ENCODE assay signal across 8 cellular contexts in genomic region chr11:117948466-117948865, GRCh38. TPM values are rescaled to one million over a fixed set of nuclear protein-coding genes. Genes with fewer than 3 reads are reported as not detected.
DNase-seq lines count a peak whose midpoint lies in the region; ATAC-seq and TF ChIP-seq lines count a peak whose summit lies in the region.
"Not testable (repeated sequence)": the region's sequence is repeated elsewhere in the genome, so short reads cannot be mapped to it uniquely, and the experiment has no call there.
"Had no signal": no experiment of that assay in that cellular context is flagged by ENCODE, and none has a peak within 500 bp of the region (broad histone marks: within the 10 kb centered on the region; RNA-seq: fewer than 3 reads in every experiment).

No MANE protein-coding gene starts in this region.

- not testable (repeated sequence) for ATAC-seq in CD8-positive, alpha-beta T cell; activated CD8-positive, alpha-beta T cell treated with anti-CD3 and anti-CD28 coated beads, Interleukin-2, amount 10 ng/mL, durations not matched to agents 7 days and 5 days; effector memory CD8-positive, alpha-beta T cell (replicated peaks); natural killer cell

- DNase-seq in CD8-positive, alpha-beta T cell; T-helper 2 cell treated with Interferon-gamma antibody and Interleukin-4, amounts not matched to agents 5 μg/mL and 100 μg/mL, for 36 hours (ENCODE audit: low spot score); activated CD8-positive, alpha-beta T cell treated with anti-CD3 and anti-CD28 coated beads, Interleukin-2, amount 10 ng/mL, durations not matched to agents 7 days and 5 days; activated naive CD4-positive, alpha-beta T cell treated with anti-CD3 and anti-CD28 coated beads, Interleukin-2, amount 10 ng/mL, durations not matched to agents 7 days and 5 days; effector memory CD8-positive, alpha-beta T cell; natural killer cell: not testable (repeated sequence)

- not testable (repeated sequence) for H3K4me3 ChIP-seq in CD8-positive, alpha-beta T cell (ENCODE audit: low read depth, low read length)

- not testable (repeated sequence) for TF ChIP-seq CTCF in CD8-positive, alpha-beta T cell (IDR thresholded peaks at IDR 0.05); natural killer cell (IDR thresholded peaks at IDR 0.05)

- not testable (repeated sequence) for H3K36me3 Mint-ChIP-seq in CD8-positive, alpha-beta T cell; T-helper 2 cell treated with Interferon-gamma antibody and Interleukin-4, amounts not matched to agents 5 μg/mL and 100 μg/mL, for 36 hours (ENCODE audit: low read depth); activated CD8-positive, alpha-beta T cell treated with anti-CD3 and anti-CD28 coated beads, Interleukin-2, amount 10 ng/mL, durations not matched to agents 7 days and 5 days (ENCODE audit: low read depth); activated naive CD4-positive, alpha-beta T cell treated with anti-CD3 and anti-CD28 coated beads, Interleukin-2, amount 10 ng/mL, durations not matched to agents 7 days and 5 days; effector memory CD8-positive, alpha-beta T cell (ENCODE audit: insufficient read depth); natural killer cell

- not testable (repeated sequence) for H3K9me3 Mint-ChIP-seq in CD8-positive, alpha-beta T cell; T-helper 2 cell treated with Interferon-gamma antibody and Interleukin-4, amounts not matched to agents 5 μg/mL and 100 μg/mL, for 36 hours; activated CD8-positive, alpha-beta T cell treated with anti-CD3 and anti-CD28 coated beads, Interleukin-2, amount 10 ng/mL, durations not matched to agents 7 days and 5 days (ENCODE audit: insufficient read depth); activated naive CD4-positive, alpha-beta T cell treated with anti-CD3 and anti-CD28 coated beads, Interleukin-2, amount 10 ng/mL, durations not matched to agents 7 days and 5 days; effector memory CD8-positive, alpha-beta T cell; natural killer cell

- H3K4me3 Mint-ChIP-seq in CD8-positive, alpha-beta T cell; activated CD8-positive, alpha-beta T cell treated with anti-CD3 and anti-CD28 coated beads, Interleukin-2, amount 10 ng/mL, durations not matched to agents 7 days and 5 days; activated naive CD4-positive, alpha-beta T cell treated with anti-CD3 and anti-CD28 coated beads, Interleukin-2, amount 10 ng/mL, durations not matched to agents 7 days and 5 days; natural killer cell: not testable (repeated sequence)
- peak overlapping the region; percentile 33 for H3K4me3 Mint-ChIP-seq in T-helper 2 cell treated with Interferon-gamma antibody and Interleukin-4, amounts not matched to agents 5 μg/mL and 100 μg/mL, for 36 hours
- peak overlapping the region; percentile 87 to 94 for H3K4me3 Mint-ChIP-seq in effector memory CD8-positive, alpha-beta T cell

- not testable (repeated sequence) for H3K27me3 Mint-ChIP-seq in CD8-positive, alpha-beta T cell (ENCODE audit: low read depth); T-helper 2 cell treated with Interferon-gamma antibody and Interleukin-4, amounts not matched to agents 5 μg/mL and 100 μg/mL, for 36 hours (ENCODE audit: low read depth); activated CD8-positive, alpha-beta T cell treated with anti-CD3 and anti-CD28 coated beads, Interleukin-2, amount 10 ng/mL, durations not matched to agents 7 days and 5 days (ENCODE audit: low read depth); activated naive CD4-positive, alpha-beta T cell treated with anti-CD3 and anti-CD28 coated beads, Interleukin-2, amount 10 ng/mL, durations not matched to agents 7 days and 5 days; effector memory CD8-positive, alpha-beta T cell; natural killer cell (ENCODE audit: low read depth in 2 of 2)

- H3K27me3 ChIP-seq in CD8-positive, alpha-beta T cell (ENCODE audit: insufficient read depth, low read length) = not testable (repeated sequence)

- H3K4me1 ChIP-seq in CD8-positive, alpha-beta T cell (ENCODE audit: insufficient read depth, low read length) = peaks cover 65% of the 10 kb centered on the region

- H3K27ac Mint-ChIP-seq in CD8-positive, alpha-beta T cell = peak overlapping the region; percentile 95
- H3K27ac Mint-ChIP-seq in T-helper 2 cell treated with Interferon-gamma antibody and Interleukin-4, amounts not matched to agents 5 μg/mL and 100 μg/mL, for 36 hours = peak overlapping the region; percentile 55
- peak overlapping the region; percentile 67 for H3K27ac Mint-ChIP-seq in activated CD8-positive, alpha-beta T cell treated with anti-CD3 and anti-CD28 coated beads, Interleukin-2, amount 10 ng/mL, durations not matched to agents 7 days and 5 days
- peak overlapping the region; percentile 64 for H3K27ac Mint-ChIP-seq in activated naive CD4-positive, alpha-beta T cell treated with anti-CD3 and anti-CD28 coated beads, Interleukin-2, amount 10 ng/mL, durations not matched to agents 7 days and 5 days
- H3K27ac Mint-ChIP-seq in effector memory CD8-positive, alpha-beta T cell = peak overlapping the region; percentile 96
- peak overlapping the region; percentile 89 to 96 for H3K27ac Mint-ChIP-seq in natural killer cell

- not testable (repeated sequence) for H3K36me3 ChIP-seq in CD8-positive, alpha-beta T cell (ENCODE audit: insufficient read depth, low read length)

- POLR2A ChIA-PET in CD8-positive, alpha-beta T cell (lab: Charles Lee) = interaction anchor here (10.4 kb wide), 1 partner anchor 48 kb away, joined by 438 read pairs; the partner anchor contains the start of gene IL10RA
- POLR2A ChIA-PET in activated CD8-positive, alpha-beta T cell treated with anti-CD3 and anti-CD28 coated beads, Interleukin-2, amount 10 ng/mL, durations not matched to agents 7 days and 5 days (lab: Charles Lee) = interaction anchor here (1.0 to 8.7 kb wide), 4 partner anchors 39 to 125 kb away, joined by 3 to 109 read pairs (median 8); no protein-coding TSS in a partner anchor

- H3K9me3 ChIP-seq in CD8-positive, alpha-beta T cell (ENCODE audit: low read length) = not testable (repeated sequence)

- H3K4me1 Mint-ChIP-seq in CD8-positive, alpha-beta T cell (ENCODE audit: low read depth) = peaks cover 82% of the 10 kb centered on the region
- H3K4me1 Mint-ChIP-seq in T-helper 2 cell treated with Interferon-gamma antibody and Interleukin-4, amounts not matched to agents 5 μg/mL and 100 μg/mL, for 36 hours (ENCODE audit: low read depth) = peaks cover 88% of the 10 kb centered on the region
- H3K4me1 Mint-ChIP-seq in activated CD8-positive, alpha-beta T cell treated with anti-CD3 and anti-CD28 coated beads, Interleukin-2, amount 10 ng/mL, durations not matched to agents 7 days and 5 days (ENCODE audit: low read depth) = peaks cover 94% of the 10 kb centered on the region
- H3K4me1 Mint-ChIP-seq in activated naive CD4-positive, alpha-beta T cell treated with anti-CD3 and anti-CD28 coated beads, Interleukin-2, amount 10 ng/mL, durations not matched to agents 7 days and 5 days = peaks cover 95% of the 10 kb centered on the region
- peaks cover 59 to 62% of the 10 kb centered on the region in 2 donors for H3K4me1 Mint-ChIP-seq in effector memory CD8-positive, alpha-beta T cell (ENCODE audit: low read depth in 2 of 2)
- H3K4me1 Mint-ChIP-seq in natural killer cell = peaks cover 58 to 64% of the 10 kb centered on the region in 2 donors

- CTCF ChIA-PET in CD8-positive, alpha-beta T cell (lab: Charles Lee) = interaction anchor here (0.7 to 14.6 kb wide), 13 partner anchors 11 to 141 kb away, joined by 3 to 403 read pairs (median 31); partner anchors contain the start of genes FXYD2, IL10RA and TMPRSS13
- CTCF ChIA-PET in activated CD8-positive, alpha-beta T cell treated with anti-CD3 and anti-CD28 coated beads, Interleukin-2, amount 10 ng/mL, durations not matched to agents 7 days and 5 days (lab: Charles Lee) = interaction anchor here (1.4 to 16.7 kb wide), 16 partner anchors 16 to 522 kb away, joined by 3 to 436 read pairs (median 48); partner anchors contain the start of genes FXYD2, IL10RA and TMPRSS13
- CTCF ChIA-PET in activated naive CD4-positive, alpha-beta T cell treated with anti-CD3 and anti-CD28 coated beads, Interleukin-2, amount 10 ng/mL, durations not matched to agents 7 days and 5 days (lab: Charles Lee) = interaction anchor here (1.1 to 11.6 kb wide), 8 partner anchors 28 to 140 kb away, joined by 3 to 304 read pairs (median 18); no protein-coding TSS in a partner anchor

- not testable (repeated sequence) for H3K27ac ChIP-seq in CD8-positive, alpha-beta T cell (ENCODE audit: low read depth, low read length)

- intact Hi-C loops in CD8-positive, alpha-beta T cell (cut with DNase I, micrococcal nuclease) = loop anchor here in 1 of 2 experiments (10.0 kb wide), 1 partner anchor 524 kb away; no protein-coding TSS in a partner anchor
- intact Hi-C loops in natural killer cell (cut with micrococcal nuclease) = loop anchor here (10.0 kb wide), 1 partner anchor 524 kb away; no protein-coding TSS in a partner anchor

RNA-seq across cellular contexts. Expression of gene TMPRSS13, which starts 19.3 kb away (rescaled TPM):
- total RNA-seq in CD8-positive, alpha-beta T cell = 1 to 10 TPM; 1.7 TPM
- total RNA-seq in activated CD8-positive, alpha-beta T cell treated with anti-CD3 and anti-CD28 coated beads, Interleukin-2, amount 10 ng/mL, durations not matched to agents 7 days and 5 days = 1 to 10 TPM; 1.8 to 2.5 TPM
- 1 to 10 TPM; 1.6 to 1.8 (median 1.8) TPM for total RNA-seq in natural killer cell
- total RNA-seq: IMR-90 had no signal

RNA-seq across cellular contexts. Expression of gene IL10RA, which starts 37.7 kb away (rescaled TPM):
- 100 to 1,000 TPM; 295 to 299 TPM for total RNA-seq in CD8-positive, alpha-beta T cell
- total RNA-seq in activated CD8-positive, alpha-beta T cell treated with anti-CD3 and anti-CD28 coated beads, Interleukin-2, amount 10 ng/mL, durations not matched to agents 7 days and 5 days = 100 to 1,000 TPM; 202 to 210 TPM
- total RNA-seq in natural killer cell = 100 to 1,000 TPM; 263 to 286 (median 268) TPM
- total RNA-seq: HT-29, IMR-90 had no signal
